In genomic region chr2:15971831-15972522, GRCh38 we compare ENCODE assay signal across 2 cellular contexts.
TF ChIP-seq lines count a peak whose summit lies in the region.

No MANE protein-coding gene starts in this region.

TF ChIP-seq in GM23338, 12 proteins besides CTCF, POLR2A, EP300 and RAD21:
- TF ChIP-seq JUNB (IDR thresholded peaks at IDR 0.05; ENCODE audit: unreplicated experiment) = no peak
- TF ChIP-seq STAT1 (IDR thresholded peaks at IDR 0.05; ENCODE audit: unreplicated experiment) = no peak
- TF ChIP-seq EZH2phosphoT487 (IDR thresholded peaks at IDR 0.05; ENCODE audit: unreplicated experiment) = no peak

TF ChIP-seq in H1, 55 proteins besides CTCF, POLR2A, EP300 and RAD21:
- TF ChIP-seq CREB1 (IDR thresholded peaks at IDR 0.05) (no peak), TEAD4 (IDR thresholded peaks at IDR 0.05; ENCODE audit: low read depth, low read length) (no peak), SRF (IDR thresholded peaks at IDR 0.05; ENCODE audit: low read depth, low read length) (no peak)
